ENCODE assay signal across 9 cellular contexts in genomic region chrX:152897216-152898144, GRCh38. TPM values are rescaled to one million over a fixed set of nuclear protein-coding genes. Genes with fewer than 3 reads are reported as not detected.
DNase-seq lines count a peak whose midpoint lies in the region; ATAC-seq and TF ChIP-seq lines count a peak whose summit lies in the region.
"Had no signal": no experiment of that assay in that cellular context is flagged by ENCODE, and none has a peak within 500 bp of the region (broad histone marks: within the 10 kb centered on the region; RNA-seq: fewer than 3 reads in every experiment).

ZNF185 (plus strand) TSS chrX:152898067; CDS start chrX:152914490, 16,423 bp downstream.

- peaks cover 11% of the 10 kb centered on the region for H3K27me3 ChIP-seq in iPS-20b (ENCODE audit: insufficient read depth, low read length)
- no peaks in the 10 kb centered on the region for H3K27me3 ChIP-seq in thyroid gland

- H3K9me3 ChIP-seq in iPS-20b (ENCODE audit: insufficient read depth, low read depth, low read length): no peaks in the 10 kb centered on the region
- no peaks in the 10 kb centered on the region for H3K9me3 ChIP-seq in thyroid gland

- no peaks in the 10 kb centered on the region for H3K36me3 Mint-ChIP-seq in activated CD4-positive, alpha-beta T cell treated with anti-CD3 and anti-CD28 coated beads, Interleukin-2, amount 10 ng/mL, durations not matched to agents 24 days and 14 days (ENCODE audit: low read depth)
- H3K36me3 Mint-ChIP-seq in WTC11: no peaks in the 10 kb centered on the region

- peak; percentile 56 for DNase-seq in activated CD4-positive, alpha-beta T cell treated with anti-CD3 and anti-CD28 coated beads, Interleukin-2, amount 10 ng/mL, durations not matched to agents 24 days and 14 days
- DNase-seq in activated CD4-positive, alpha-beta T cell treated with anti-CD3 and anti-CD28 coated beads for 4 hours: no peak
- DNase-seq in WTC11 (ENCODE audit: low spot score) (peak; percentile 88), thyroid gland (peak; percentile 87), putamen (ENCODE audit: low spot score) (no peak)

- H3K27ac ChIP-seq in iPS-20b (ENCODE audit: low read length) (no peak within 1 kb of the TSS), thyroid gland (peak within 1 kb of the TSS in 1 of 3 donors; percentile 58)

- no peak within 1 kb of the TSS for H3K4me3 Mint-ChIP-seq in activated CD4-positive, alpha-beta T cell treated with anti-CD3 and anti-CD28 coated beads, Interleukin-2, amount 10 ng/mL, durations not matched to agents 24 days and 14 days
- peak within 1 kb of the TSS; percentile 59 for H3K4me3 Mint-ChIP-seq in WTC11
- H3K4me3 Mint-ChIP-seq: dendritic cell treated with granulocyte-macrophage colony-stimulating factor and Interleukin-4, amounts not matched to agents 40 ng/mL and 50 ng/mL, for 4 days had no signal

- no peak for TF ChIP-seq CTCF in WTC11 (IDR thresholded peaks at IDR 0.05)
- no peak for TF ChIP-seq CTCF in thyroid gland (IDR thresholded peaks at IDR 0.05)

- H3K9ac ChIP-seq in iPS-20b (ENCODE audit: low read depth, low read length): peak within 1 kb of the TSS; percentile 32; the same call in 1 of the 2 replicates

- POLR2A ChIA-PET in WTC11 (lab: Charles Lee): interaction anchor here (0.6 kb wide), 1 partner anchor 72 kb away, joined by 3 read pairs; no protein-coding TSS in a partner anchor

- TF ChIP-seq POLR2A in thyroid gland (IDR thresholded peaks at IDR 0.05): no peak

- H3K9me3 Mint-ChIP-seq in activated CD4-positive, alpha-beta T cell treated with anti-CD3 and anti-CD28 coated beads, Interleukin-2, amount 10 ng/mL, durations not matched to agents 24 days and 14 days: no peaks in the 10 kb centered on the region
- H3K9me3 Mint-ChIP-seq in WTC11: no peaks in the 10 kb centered on the region
- H3K9me3 Mint-ChIP-seq: dendritic cell treated with granulocyte-macrophage colony-stimulating factor and Interleukin-4, amounts not matched to agents 40 ng/mL and 50 ng/mL, for 4 days had no signal

- intact Hi-C loops in activated CD4-positive, alpha-beta T cell treated with anti-CD3 and anti-CD28 coated beads, Interleukin-2, amount 10 ng/mL, durations not matched to agents 24 days and 14 days (cut with micrococcal nuclease): no loop called here
- intact Hi-C loops in thyroid gland (cut with DNase I): no loop called here

- H3K4me3 ChIP-seq in iPS-20b (ENCODE audit: low read length): peak within 1 kb of the TSS; percentile 60
- H3K4me3 ChIP-seq in thyroid gland (replicated peaks in 1 of 3): peak within 1 kb of the TSS in 1 of 3 donors; percentile 21

- CTCF ChIA-PET in WTC11 (lab: Charles Lee): interaction anchor here (1.1 kb wide), 1 partner anchor 17 kb away, joined by 4 read pairs; no protein-coding TSS in a partner anchor

- H3K27ac Mint-ChIP-seq in activated CD4-positive, alpha-beta T cell treated with anti-CD3 and anti-CD28 coated beads, Interleukin-2, amount 10 ng/mL, durations not matched to agents 24 days and 14 days: no peak within 1 kb of the TSS
- H3K27ac Mint-ChIP-seq in WTC11: peak within 1 kb of the TSS; percentile 24; the same call in 1 of the 2 replicates
- H3K27ac Mint-ChIP-seq: dendritic cell treated with granulocyte-macrophage colony-stimulating factor and Interleukin-4, amounts not matched to agents 40 ng/mL and 50 ng/mL, for 4 days had no signal

- no peaks in the 10 kb centered on the region for H3K4me1 Mint-ChIP-seq in activated CD4-positive, alpha-beta T cell treated with anti-CD3 and anti-CD28 coated beads, Interleukin-2, amount 10 ng/mL, durations not matched to agents 24 days and 14 days
- H3K4me1 Mint-ChIP-seq in WTC11: peaks cover 44% of the 10 kb centered on the region

- peaks cover 18% of the 10 kb centered on the region for H3K27me3 Mint-ChIP-seq in activated CD4-positive, alpha-beta T cell treated with anti-CD3 and anti-CD28 coated beads, Interleukin-2, amount 10 ng/mL, durations not matched to agents 24 days and 14 days
- peaks cover 18% of the 10 kb centered on the region for H3K27me3 Mint-ChIP-seq in WTC11 (ENCODE audit: low read depth)

- ATAC-seq in WTC11 (peak; percentile 86), GM18520 (IDR thresholded peaks at IDR 0.05; ENCODE audit: unreplicated experiment) (no peak), HG03196 (IDR thresholded peaks at IDR 0.05; ENCODE audit: unreplicated experiment) (no peak)

- 39% methylated on average over 13 of the region's 66 CpGs; no CpG with 5 or more reads in 1 of the 2 donors for WGBS in thyroid gland, 2 donors

- H3K4me1 ChIP-seq in iPS-20b (ENCODE audit: insufficient read depth, low read length) (peaks cover 12% of the 10 kb centered on the region), thyroid gland (peaks cover 0 to 12% of the 10 kb centered on the region in 2 donors)

- H3K36me3 ChIP-seq in iPS-20b (ENCODE audit: insufficient read depth, low read depth, low read length) (no peaks in the 10 kb centered on the region), thyroid gland (no peaks in the 10 kb centered on the region)

TF ChIP-seq in WTC11, 78 proteins besides CTCF, POLR2A, EP300 and RAD21:
- TF ChIP-seq SP1 (CRISPR knock-in tag; conservative IDR thresholded peaks at IDR 0.05): peak; percentile 9; the same call in 1 of the 2 replicates
- TF ChIP-seq GTF2I (CRISPR knock-in tag; conservative IDR thresholded peaks at IDR 0.05): no peak
- TF ChIP-seq, protein P1, sequence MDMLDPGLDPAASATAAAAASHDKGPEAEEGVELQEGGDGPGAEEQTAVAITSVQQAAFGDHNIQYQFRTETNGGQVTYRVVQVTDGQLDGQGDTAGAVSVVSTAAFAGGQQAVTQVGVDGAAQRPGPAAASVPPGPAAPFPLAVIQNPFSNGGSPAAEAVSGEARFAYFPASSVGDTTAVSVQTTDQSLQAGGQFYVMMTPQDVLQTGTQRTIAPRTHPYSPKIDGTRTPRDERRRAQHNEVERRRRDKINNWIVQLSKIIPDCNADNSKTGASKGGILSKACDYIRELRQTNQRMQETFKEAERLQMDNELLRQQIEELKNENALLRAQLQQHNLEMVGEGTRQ (CRISPR knock-in tag; IDR thresholded peaks at IDR 0.05): no peak
- no peak for TF ChIP-seq TEAD1 (CRISPR knock-in tag; IDR thresholded peaks at IDR 0.05)

RNA-seq across cellular contexts. Expression of gene ZNF185, which starts in this region (rescaled TPM):
- total RNA-seq in activated CD4-positive, alpha-beta T cell treated with anti-CD3 and anti-CD28 coated beads, Interleukin-2, amount 10 ng/mL, durations not matched to agents 24 days and 14 days: 0.43 and 1.0 TPM in 2 replicates
- 8.2 to 10.9 TPM (median 10.3 TPM) in 3 replicates for total RNA-seq in WTC11 (2021)
- total RNA-seq in thyroid gland: 10 to 100 TPM; 23.2 to 70.4 (median 39.0) TPM

Comparison
In these comparisons a context has a peak if more than half of its experiments do, and no peak if none do; other contexts are left out.
1. DNase-seq: peak in activated CD4-positive, alpha-beta T cell treated with anti-CD3 and anti-CD28 coated beads, Interleukin-2, amount 10 ng/mL, durations not matched to agents 24 days and 14 days (single experiment), WTC11 (single experiment) and thyroid gland (2 of 2); none in activated CD4-positive, alpha-beta T cell treated with anti-CD3 and anti-CD28 coated beads for 4 hours (0 of 2) and putamen (single experiment).